ENCODE assay signal across 1 cellular context in genomic region chr11:92269841-92270240, GRCh38.
TF ChIP-seq lines count a peak whose summit lies in the region.

No MANE protein-coding gene starts in this region.

TF ChIP-seq in IMR-90, 13 proteins besides CTCF, POLR2A, EP300 and RAD21:
- TF ChIP-seq MAFK (IDR thresholded peaks at IDR 0.05; ENCODE audit: low read depth, low read length), result no peak
